1 cellular context compared by ENCODE assay signal in genomic region chr10:115975031-115975430, GRCh38.
TF ChIP-seq lines count a peak whose summit lies in the region.

No MANE protein-coding gene starts in this region.

TF ChIP-seq in H1, 55 proteins besides CTCF, POLR2A, EP300 and RAD21:
- TF ChIP-seq RNF2 (IDR thresholded peaks at IDR 0.05; ENCODE audit: borderline replicate concordance, low read depth, low read length, missing control alignments, poor library complexity, severe bottlenecking), result no peak
- TF ChIP-seq SIRT6 (IDR thresholded peaks at IDR 0.05; ENCODE audit: low read length), result no peak
- no peak for TF ChIP-seq CEBPB (IDR thresholded peaks at IDR 0.05; ENCODE audit: low read depth, low read length)
- TF ChIP-seq CBX8 (IDR thresholded peaks at IDR 0.05; ENCODE audit: borderline replicate concordance, low read depth, low read length), result no peak
- TF ChIP-seq TEAD4 (IDR thresholded peaks at IDR 0.05; ENCODE audit: low read depth, low read length), result no peak
- TF ChIP-seq EZH2 (IDR thresholded peaks at IDR 0.05; ENCODE audit: low read depth, low read length, severe bottlenecking), result no peak
- no peak for TF ChIP-seq CHD2 (IDR thresholded peaks at IDR 0.05; ENCODE audit: low read length)
- no peak for TF ChIP-seq HDAC6 (IDR thresholded peaks at IDR 0.05; ENCODE audit: low read depth, low read length)
- TF ChIP-seq ATF3 (IDR thresholded peaks at IDR 0.05; ENCODE audit: insufficient read depth, low read depth, low read length), result no peak
- no peak for TF ChIP-seq HDAC2 (IDR thresholded peaks at IDR 0.05; ENCODE audit: borderline replicate concordance in 1 of 2, low read depth in 2 of 2, low read length in 2 of 2)
- TF ChIP-seq CTBP2 (IDR thresholded peaks at IDR 0.05; ENCODE audit: borderline replicate concordance, insufficient read depth, insufficient read length, low read length), result no peak
- no peak for TF ChIP-seq RXRA (IDR thresholded peaks at IDR 0.05; ENCODE audit: insufficient read depth, low read depth, low read length)
- no peak for TF ChIP-seq SIX5 (IDR thresholded peaks at IDR 0.05; ENCODE audit: low read depth, low read length)
- no peak for TF ChIP-seq POU5F1 (IDR thresholded peaks at IDR 0.05; ENCODE audit: low read depth, low read length)
- no peak for TF ChIP-seq KDM4A (IDR thresholded peaks at IDR 0.05; ENCODE audit: low read depth, low read length, severe bottlenecking)
- TF ChIP-seq GABPA (IDR thresholded peaks at IDR 0.05; ENCODE audit: borderline replicate concordance, insufficient read depth, low read length), result no peak
- no peak for TF ChIP-seq CREB1 (IDR thresholded peaks at IDR 0.05)
- TF ChIP-seq ASH2L (IDR thresholded peaks at IDR 0.05; ENCODE audit: low read length), result no peak
- TF ChIP-seq BCL11A (IDR thresholded peaks at IDR 0.05; ENCODE audit: low read depth in 2 of 2, low read length in 2 of 2), result no peak
- no peak for TF ChIP-seq PHF8 (conservative IDR thresholded peaks at IDR 0.05; ENCODE audit: low read depth, low read length)
